ENCODE assay signal across 19 cellular contexts in genomic region chr10:122147731-122148130, GRCh38.
DNase-seq lines count a peak whose midpoint lies in the region; ATAC-seq and TF ChIP-seq lines count a peak whose summit lies in the region.
"Had no signal": no experiment of that assay in that cellular context is flagged by ENCODE, and none has a peak within 500 bp of the region (broad histone marks: within the 10 kb centered on the region; RNA-seq: fewer than 3 reads in every experiment).

No MANE protein-coding gene starts in this region.

- in situ Hi-C loops in transverse colon (cut with MboI; ENCODE audit: low pct_ligation_motif_present in 1 of 4, low pct_unique_long_range_greater_than_20kb in 1 of 4, low sequenced_read_pairs in 3 of 4) = no loop called here

- H3K4me3 ChIP-seq in cardiac muscle cell (no peak overlapping the region), right lobe of liver (no peak overlapping the region), transverse colon (no peak overlapping the region)
- H3K4me3 ChIP-seq: A549, breast epithelium, skin epidermis had no signal

- no peak for TF ChIP-seq POLR2A in right lobe of liver (IDR thresholded peaks at IDR 0.05)
- no peak for TF ChIP-seq POLR2A in transverse colon (IDR thresholded peaks at IDR 0.05)

- no peak for TF ChIP-seq EP300 in transverse colon (IDR thresholded peaks at IDR 0.05; ENCODE audit: low read depth)

- BruUV-seq in Calu3 (replicated peaks; lab: Mats Ljungman, UMichigan) = no TSS peak

- H3K9me3 Mint-ChIP-seq in brain (peaks cover 6 to 17% (median 13%) of the 10 kb centered on the region in 5 experiments), Calu3 (ENCODE audit: low read depth, unreplicated experiment) (peaks cover 7% of the 10 kb centered on the region)

- H3K27ac Mint-ChIP-seq in brain = peak overlapping the region; percentile 7 to 98 (median 70)
- no peak overlapping the region for H3K27ac Mint-ChIP-seq in Calu3 (ENCODE audit: unreplicated experiment)
- H3K27ac Mint-ChIP-seq: naive thymus-derived CD8-positive, alpha-beta T cell had no signal

- CTCF ChIA-PET in Calu3 (lab: Charles Lee) = no interaction called here

- ATAC-seq in Right ventricle myocardium superior (ENCODE audit: poor library complexity) (no peak), right lobe of liver (no peak), GM19467 (IDR thresholded peaks at IDR 0.05; ENCODE audit: unreplicated experiment) (no peak)
- ATAC-seq: A549; naive thymus-derived CD8-positive, alpha-beta T cell had no signal

- H3K27me3 Mint-ChIP-seq in brain = peaks cover 4% of the 10 kb centered on the region
- H3K27me3 Mint-ChIP-seq in Calu3 (ENCODE audit: unreplicated experiment) = no peaks in the 10 kb centered on the region

- peak overlapping the region in 2 of 5 experiments; percentile 16 to 50 for H3K4me3 Mint-ChIP-seq in brain
- H3K4me3 Mint-ChIP-seq in Calu3 (ENCODE audit: low read depth, unreplicated experiment) = no peak overlapping the region
- H3K4me3 Mint-ChIP-seq: naive thymus-derived CD8-positive, alpha-beta T cell had no signal

- intact Hi-C loops in Right ventricle myocardium superior (cut with DNase I) (no loop called here), right lobe of liver (cut with DNase I) (loop anchor here in 1 of 2 donors (10.0 kb wide), 1 partner anchor 47 kb away; no protein-coding TSS in a partner anchor), transverse colon (cut with DNase I; ENCODE audit: low total_unique reads) (no loop called here), Calu3 (cut with micrococcal nuclease; ENCODE audit: unreplicated experiment) (loop anchor here (10.0 kb wide), 1 partner anchor 117 kb away; no protein-coding TSS in a partner anchor)

- H3K36me3 Mint-ChIP-seq in brain (peaks cover 29% of the 10 kb centered on the region), Calu3 (ENCODE audit: insufficient read depth, unreplicated experiment) (peaks cover 9% of the 10 kb centered on the region)

- H3K27ac ChIP-seq in cardiac muscle cell (peak overlapping the region; percentile 60), right lobe of liver (peak overlapping the region; percentile 39 to 62 (median 54)), transverse colon (peak overlapping the region in 3 of 4 donors; percentile 28 to 80 (median 73))

- peaks cover 34% of the 10 kb centered on the region for H3K4me1 ChIP-seq in cardiac muscle cell (ENCODE audit: low read depth)
- H3K4me1 ChIP-seq in right lobe of liver = peaks cover 0 to 48% (median 18%) of the 10 kb centered on the region in 4 donors
- peaks cover 11 to 25% (median 17%) of the 10 kb centered on the region in 4 donors for H3K4me1 ChIP-seq in transverse colon

- H3K4me1 Mint-ChIP-seq in brain (peaks cover 77% of the 10 kb centered on the region), Calu3 (ENCODE audit: low read depth, unreplicated experiment) (peaks cover 20% of the 10 kb centered on the region)

- TF ChIP-seq CTCF in cardiac muscle cell (IDR thresholded peaks at IDR 0.05; ENCODE audit: low read depth, low read length) (no peak), brain (conservative IDR thresholded peaks at IDR 0.05) (no peak), right lobe of liver (IDR thresholded peaks at IDR 0.05) (no peak), transverse colon (IDR thresholded peaks at IDR 0.05) (no peak), Calu3 (IDR thresholded peaks at IDR 0.05; ENCODE audit: unreplicated experiment) (no peak)

- H3K9me3 ChIP-seq in cardiac muscle cell (ENCODE audit: low read depth) (no peaks in the 10 kb centered on the region), right lobe of liver (no peaks in the 10 kb centered on the region), transverse colon (no peaks in the 10 kb centered on the region)

- 53% methylated on average over 7 of the region's 7 CpGs for WGBS in right lobe of liver (ENCODE audit: insufficient coverage, low coverage, low lambda C conversion rate, missing lambda C conversion rate)
- WGBS in transverse colon (ENCODE audit: low coverage in 1 of 2), 2 donors = 75 to 79% methylated on average over 7 of the region's 7 CpGs

- peaks cover 10% of the 10 kb centered on the region for H3K36me3 ChIP-seq in cardiac muscle cell
- H3K36me3 ChIP-seq in right lobe of liver = no peaks in the 10 kb centered on the region
- H3K36me3 ChIP-seq in transverse colon = no peaks in the 10 kb centered on the region
- H3K36me3 ChIP-seq: breast epithelium had no signal

- H3K27me3 ChIP-seq in cardiac muscle cell = no peaks in the 10 kb centered on the region
- H3K27me3 ChIP-seq in right lobe of liver = no peaks in the 10 kb centered on the region
- H3K27me3 ChIP-seq in transverse colon = no peaks in the 10 kb centered on the region
- H3K27me3 ChIP-seq: breast epithelium had no signal

- peak in 1 of 2 donors; percentile 43 for DNase-seq in cardiac muscle cell (ENCODE audit: low read depth in 1 of 2, low spot score in 1 of 2)
- DNase-seq in Right ventricle myocardium superior = no peak
- DNase-seq in right lobe of liver = no peak
- no peak for DNase-seq in transverse colon
- no peak for DNase-seq in Calu3
- DNase-seq in OCI-M2 (lab: John Stamatoyannopoulos, UW; ENCODE audit: unreplicated experiment) = no peak
- DNase-seq: activated CD8-positive, alpha-beta memory T cell treated with anti-CD3 and anti-CD28 coated beads for 24 hours; activated gamma-delta T cell treated with Interleukin-2 at 50 U/mL for 16 hours; COR-L47; HCEC 1CT; head of caudate nucleus; KG1; naive thymus-derived CD8-positive, alpha-beta T cell; NCI-H2081 treated with DMSO at 0.1 percent for 48 hours had no signal
